8 cellular contexts compared by ENCODE assay signal in genomic region chr17:2511462-2512369, GRCh38. TPM values are rescaled to one million over a fixed set of nuclear protein-coding genes. Genes with fewer than 3 reads are reported as not detected.
A peak's percentile ranks its signal among the peaks of the same experiment; 100 is the strongest.
DNase-seq lines count a peak whose midpoint lies in the region; ATAC-seq and TF ChIP-seq lines count a peak whose summit lies in the region.

TSS of gene METTL16 (minus strand) at chr17:2511888. CDS start at chr17:2502331, 9,557 bp downstream.

- H3K4me3 ChIP-seq in AG10803 (ENCODE audit: low read length) = peak within 1 kb of the TSS; percentile 99

- peak; percentile 97 for ATAC-seq in GM19035 (IDR thresholded peaks at IDR 0.05; ENCODE audit: unreplicated experiment)
- ATAC-seq in HG03342 (IDR thresholded peaks at IDR 0.05; ENCODE audit: unreplicated experiment) = peak; percentile 94
- peak; percentile 99 for ATAC-seq in activated B cell treated with CpG ODN at 0.5 μM for 24 hours (ENCODE audit: low read depth)

- peaks cover 10% of the 10 kb centered on the region for H3K4me1 Mint-ChIP-seq in activated B cell treated with CpG ODN at 0.5 μM for 24 hours

- intact Hi-C loops in activated B cell treated with CpG ODN at 0.5 μM for 24 hours (cut with micrococcal nuclease) = loop anchor here (1.0 kb wide), 5 partner anchors 83 to 1125 kb away; partner anchors contain the start of genes CLUH, CTNS and SHPK

- DNase-seq in AG10803 (ENCODE audit: low read depth) = peak; percentile 99
- peak; percentile 89 for DNase-seq in NCI-H345 treated with DMSO at 0.1 percent for 48 hours (lab: John Stamatoyannopoulos, UW; ENCODE audit: unreplicated experiment)
- peak; percentile 84 for DNase-seq in activated B cell treated with CpG ODN at 0.5 μM for 24 hours
- peak; percentile 96 for DNase-seq in central memory CD4-positive, alpha-beta T cell
- peak; percentile 100 for DNase-seq in iris pigment epithelial cell (ENCODE audit: low read depth)
- DNase-seq in stimulated activated CD4-positive, alpha-beta T cell treated with anti-CD3 and anti-CD28 coated beads, Interleukin-12 subunit alpha, Interleukin-12 subunit beta, amount 100 ng/mL, for 24 hours (ENCODE audit: low read depth in 2 of 2) = peak; percentile 94 to 99

- no peak within 1 kb of the TSS for H3K4me3 Mint-ChIP-seq in activated B cell treated with CpG ODN at 0.5 μM for 24 hours

- peak within 1 kb of the TSS; percentile 36 for H3K27ac Mint-ChIP-seq in activated B cell treated with CpG ODN at 0.5 μM for 24 hours

- no peaks in the 10 kb centered on the region for H3K9me3 Mint-ChIP-seq in activated B cell treated with CpG ODN at 0.5 μM for 24 hours

- POLR2A ChIA-PET in activated B cell treated with CpG ODN at 0.5 μM for 24 hours (lab: Charles Lee) = interaction anchor here (0.5 to 2.9 kb wide), 14 partner anchors 12 to 736 kb away, joined by 3 to 13 read pairs (median 5); partner anchors contain the start of genes PAFAH1B1 and SGSM2

- CTCF ChIA-PET in activated B cell treated with CpG ODN at 0.5 μM for 24 hours (lab: Charles Lee) = interaction anchor here (1.2 kb wide), 1 partner anchor 164 kb away, joined by 5 read pairs; no protein-coding TSS in a partner anchor

- peaks cover 10% of the 10 kb centered on the region for H3K36me3 Mint-ChIP-seq in activated B cell treated with CpG ODN at 0.5 μM for 24 hours (ENCODE audit: low read depth)

- TF ChIP-seq CTCF in AG10803 (conservative IDR thresholded peaks at IDR 0.05; ENCODE audit: low read length) (no peak), activated B cell treated with CpG ODN at 0.5 μM for 24 hours (IDR thresholded peaks at IDR 0.05) (no peak)

- H3K27me3 Mint-ChIP-seq in activated B cell treated with CpG ODN at 0.5 μM for 24 hours = no peaks in the 10 kb centered on the region

RNA-seq across cellular contexts. Expression of gene METTL16, which starts in this region (rescaled TPM):
- 49.4 and 57.2 TPM in 2 replicates for total RNA-seq in activated B cell treated with CpG ODN at 0.5 μM for 24 hours

Comparison
In these comparisons a context has a peak if more than half of its experiments do, and no peak if none do; other contexts are left out.
1. Peak in every context shown above with its lines: DNase-seq, ATAC-seq and H3K4me3 ChIP-seq.